ENCODE assay signal across 10 cellular contexts in the genomic region with DNA sequence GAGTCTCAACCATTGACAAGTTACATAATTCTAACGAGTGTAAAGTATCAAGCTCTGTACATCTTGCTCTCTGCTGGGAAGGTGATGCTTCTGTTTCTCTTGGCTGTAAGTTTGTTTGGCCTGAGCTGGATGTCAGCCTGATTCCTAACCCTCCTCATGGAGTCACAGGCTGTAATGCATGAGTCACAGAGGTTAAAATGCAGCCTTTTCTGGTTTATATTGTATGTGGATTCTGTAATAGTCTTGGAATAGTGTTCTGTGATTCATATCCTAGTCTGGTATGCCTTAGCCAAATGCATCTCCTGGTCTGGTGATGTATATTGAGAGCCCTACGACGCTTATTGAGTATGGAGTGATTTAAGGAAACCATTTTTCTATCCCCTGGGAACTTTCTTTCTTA.
DNase-seq lines count a peak whose midpoint lies in the region; ATAC-seq and TF ChIP-seq lines count a peak whose summit lies in the region.
"Had no signal": no experiment of that assay in that cellular context is flagged by ENCODE, and none has a peak within 500 bp of the region (broad histone marks: within the 10 kb centered on the region; RNA-seq: fewer than 3 reads in every experiment).

No MANE protein-coding gene starts in this region.

- H3K4ac ChIP-seq in trophoblast cell (ENCODE audit: low read depth, low read length) = no peak overlapping the region

- peak overlapping the region; percentile 69 for H3K27ac Mint-ChIP-seq in Calu3 (ENCODE audit: unreplicated experiment)
- no peak overlapping the region for H3K27ac Mint-ChIP-seq in activated CD4-positive, alpha-beta T cell treated with anti-CD3 and anti-CD28 coated beads, Interleukin-2, amount 10 ng/mL, durations not matched to agents 7 days and 5 days
- H3K27ac Mint-ChIP-seq: activated naive CD8-positive, alpha-beta T cell had no signal

- no peak overlapping the region for H4K91ac ChIP-seq in trophoblast cell (ENCODE audit: low read depth, low read length)

- no peak overlapping the region for H2AFZ ChIP-seq in trophoblast cell (ENCODE audit: insufficient read depth, low read length, poor library complexity)

- H3K79me1 ChIP-seq in trophoblast cell (ENCODE audit: low read length) = peaks cover 9% of the 10 kb centered on the region

- intact Hi-C loops in Calu3 (cut with micrococcal nuclease; ENCODE audit: unreplicated experiment) = no loop called here

- POLR2A ChIA-PET in RWPE1 (lab: Yijun Ruan, JAX; ENCODE audit: low non-redundant PET) = no interaction called here
- POLR2A ChIA-PET in activated CD4-positive, alpha-beta T cell treated with anti-CD3 and anti-CD28 coated beads, Interleukin-2, amount 10 ng/mL, durations not matched to agents 7 days and 5 days (lab: Charles Lee) = no interaction called here

- H3K4me1 Mint-ChIP-seq in Calu3 (ENCODE audit: low read depth, unreplicated experiment) = peaks cover 14% of the 10 kb centered on the region
- no peaks in the 10 kb centered on the region for H3K4me1 Mint-ChIP-seq in activated CD4-positive, alpha-beta T cell treated with anti-CD3 and anti-CD28 coated beads, Interleukin-2, amount 10 ng/mL, durations not matched to agents 7 days and 5 days

- no peaks in the 10 kb centered on the region for H3K36me3 ChIP-seq in trophoblast cell (ENCODE audit: control insufficient read depth in 1 of 2, insufficient read depth in 2 of 2, low read length in 2 of 2)

- DNase-seq in Calu3 (peak; percentile 25), RWPE1 (ENCODE audit: low spot score) (peak; percentile 90), fibroblast of the aortic adventitia (ENCODE audit: low read depth) (peak; percentile 100), trophoblast cell (peak; percentile 69 to 91), amygdala (lab: John Stamatoyannopoulos, UW) (no peak), inferior parietal cortex (ENCODE audit: extremely low spot score) (no peak)
- no peak for DNase-seq in activated CD4-positive, alpha-beta T cell treated with anti-CD3 and anti-CD28 coated beads, Interleukin-2, amount 10 ng/mL, durations not matched to agents 7 days and 5 days
- DNase-seq: OCI-M1 had no signal

- H3K4me1 ChIP-seq in trophoblast cell (ENCODE audit: control insufficient read depth in 1 of 2, insufficient read depth in 2 of 2, low read length in 2 of 2) = no peaks in the 10 kb centered on the region

- WGBS in trophoblast cell (ENCODE audit: extremely low coverage, insufficient coverage, insufficient read length) = no CpG with 5 or more reads among the region's 3 CpGs

- no peak overlapping the region for H2BK120ac ChIP-seq in trophoblast cell (ENCODE audit: insufficient read depth, low read length, poor library complexity)

- H3K14ac ChIP-seq in trophoblast cell (ENCODE audit: low read length) = no peak overlapping the region

- H3K18ac ChIP-seq in trophoblast cell (ENCODE audit: low read length) = no peak overlapping the region

- H3K9me3 Mint-ChIP-seq in Calu3 (ENCODE audit: low read depth, unreplicated experiment) = peaks cover 1% of the 10 kb centered on the region
- H3K9me3 Mint-ChIP-seq in activated CD4-positive, alpha-beta T cell treated with anti-CD3 and anti-CD28 coated beads, Interleukin-2, amount 10 ng/mL, durations not matched to agents 7 days and 5 days = no peaks in the 10 kb centered on the region

- H3K4me3 Mint-ChIP-seq in Calu3 (ENCODE audit: low read depth, unreplicated experiment) = no peak overlapping the region
- no peak overlapping the region for H3K4me3 Mint-ChIP-seq in activated CD4-positive, alpha-beta T cell treated with anti-CD3 and anti-CD28 coated beads, Interleukin-2, amount 10 ng/mL, durations not matched to agents 7 days and 5 days
- H3K4me3 Mint-ChIP-seq: activated naive CD8-positive, alpha-beta T cell had no signal

- H3K27ac ChIP-seq in RWPE1 = no peak overlapping the region
- H3K27ac ChIP-seq in trophoblast cell (ENCODE audit: low read depth, low read length) = peak overlapping the region; percentile 67

- H3K4me3 ChIP-seq in fibroblast of the aortic adventitia (ENCODE audit: low read depth, low read length) (no peak overlapping the region), trophoblast cell (ENCODE audit: low read depth, low read length) (no peak overlapping the region)

- H2AK5ac ChIP-seq in trophoblast cell (ENCODE audit: low read length) = no peak overlapping the region

- no peak overlapping the region for H2BK12ac ChIP-seq in trophoblast cell (ENCODE audit: low read length)

- BruUV-seq in Calu3 (replicated peaks; lab: Mats Ljungman, UMichigan) = no TSS peak

- H2BK5ac ChIP-seq in trophoblast cell (ENCODE audit: low read depth, low read length, poor library complexity) = no peak overlapping the region

- H3K23ac ChIP-seq in trophoblast cell (ENCODE audit: low read length) = no peak overlapping the region

- no peaks in the 10 kb centered on the region for H3K9me3 ChIP-seq in trophoblast cell (ENCODE audit: insufficient read depth, low read depth, low read length)

- peaks cover 2% of the 10 kb centered on the region for H3K79me2 ChIP-seq in trophoblast cell (ENCODE audit: control insufficient read depth, insufficient read depth, low read length, poor library complexity)

- no peak overlapping the region for H3K4me2 ChIP-seq in trophoblast cell (ENCODE audit: low read length)

- H4K12ac ChIP-seq in trophoblast cell (ENCODE audit: low read depth, low read length) = no peak overlapping the region

- no peak overlapping the region for H4K8ac ChIP-seq in trophoblast cell (ENCODE audit: low read depth, low read length)

- TF ChIP-seq CTCF in Calu3 (IDR thresholded peaks at IDR 0.05; ENCODE audit: unreplicated experiment) = no peak
- no peak for TF ChIP-seq CTCF in RWPE1 (conservative IDR thresholded peaks at IDR 0.05; ENCODE audit: low read depth)
- no peak for TF ChIP-seq CTCF in fibroblast of the aortic adventitia (IDR thresholded peaks at IDR 0.05; ENCODE audit: insufficient read depth, low read length)

- no peaks in the 10 kb centered on the region for H3K36me3 Mint-ChIP-seq in Calu3 (ENCODE audit: insufficient read depth, unreplicated experiment)
- no peaks in the 10 kb centered on the region for H3K36me3 Mint-ChIP-seq in activated CD4-positive, alpha-beta T cell treated with anti-CD3 and anti-CD28 coated beads, Interleukin-2, amount 10 ng/mL, durations not matched to agents 7 days and 5 days (ENCODE audit: low read depth)

- CTCF ChIA-PET in Calu3 (lab: Charles Lee) = interaction anchor here (1.0 to 1.1 kb wide), 2 partner anchors 105 to 242 kb away, joined by 4 to 5 read pairs; partner anchors contain the start of gene FRMD6
- CTCF ChIA-PET in RWPE1 (lab: Yijun Ruan, JAX) = no interaction called here
- CTCF ChIA-PET in activated CD4-positive, alpha-beta T cell treated with anti-CD3 and anti-CD28 coated beads, Interleukin-2, amount 10 ng/mL, durations not matched to agents 7 days and 5 days (lab: Charles Lee) = no interaction called here

- H3K9ac ChIP-seq in trophoblast cell (ENCODE audit: low read length) = no peak overlapping the region

- no peaks in the 10 kb centered on the region for H3K27me3 ChIP-seq in trophoblast cell (ENCODE audit: insufficient read depth, low read length)

- H3K27me3 Mint-ChIP-seq in Calu3 (ENCODE audit: unreplicated experiment) = no peaks in the 10 kb centered on the region
- H3K27me3 Mint-ChIP-seq in activated CD4-positive, alpha-beta T cell treated with anti-CD3 and anti-CD28 coated beads, Interleukin-2, amount 10 ng/mL, durations not matched to agents 7 days and 5 days = peaks cover 16% of the 10 kb centered on the region

- no peak for ATAC-seq in GM18870 (IDR thresholded peaks at IDR 0.05; ENCODE audit: unreplicated experiment)

Comparison
In these comparisons a context has a peak if more than half of its experiments do, and no peak if none do; other contexts are left out.
1. DNase-seq: peak in Calu3 (single experiment), RWPE1 (single experiment), fibroblast of the aortic adventitia (single experiment) and trophoblast cell (2 of 2); none in activated CD4-positive, alpha-beta T cell treated with anti-CD3 and anti-CD28 coated beads, Interleukin-2, amount 10 ng/mL, durations not matched to agents 7 days and 5 days (single experiment), amygdala (0 of 56) and inferior parietal cortex (single experiment).